ENCODE assay signal across 1 cellular context in the genomic region with DNA sequence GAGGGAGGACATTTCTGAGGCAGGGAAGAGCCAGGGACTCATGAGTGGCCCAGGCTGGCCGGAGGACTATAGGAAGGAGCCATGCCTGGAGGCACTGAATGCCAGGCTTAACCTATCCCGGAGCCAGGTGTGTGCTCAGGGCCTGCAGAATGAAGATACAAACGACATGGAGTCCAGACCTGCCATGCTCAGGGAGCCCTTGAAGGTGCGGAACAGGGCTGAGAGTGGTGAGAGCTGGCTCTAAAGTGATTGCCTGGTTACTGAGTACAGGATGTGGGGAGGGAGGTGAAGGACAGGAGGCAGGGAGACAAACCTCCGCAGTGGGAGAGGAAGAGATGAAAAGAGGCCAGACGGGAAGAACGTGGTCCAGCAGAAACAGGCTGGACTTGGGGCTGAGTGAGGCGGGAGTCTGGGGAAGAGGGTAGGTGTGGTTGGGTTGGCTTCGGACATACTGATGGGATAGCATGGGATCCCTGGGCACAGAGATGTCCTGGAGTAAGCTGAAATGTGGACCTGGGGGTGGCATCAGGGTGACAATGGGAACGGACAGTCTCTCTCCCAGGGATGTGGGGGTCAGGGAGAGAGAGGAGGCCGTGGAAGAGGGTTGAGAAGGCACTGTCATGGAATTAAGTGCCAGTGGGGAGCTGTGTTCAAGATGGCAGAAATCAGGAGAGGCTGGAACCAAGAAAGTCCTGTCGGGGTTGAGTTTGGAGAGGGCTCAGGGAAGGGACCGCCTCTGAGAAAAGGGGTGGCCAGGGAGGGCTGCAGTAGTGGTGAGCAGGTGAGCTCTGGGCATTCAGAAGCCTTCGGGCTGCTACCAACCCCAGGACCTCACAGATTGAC.
TF ChIP-seq lines count a peak whose summit lies in the region.

No MANE protein-coding gene starts in this region.

TF ChIP-seq in HepG2, 621 proteins besides CTCF, POLR2A, EP300 and RAD21 (continued from another document):
- TF ChIP-seq ZSCAN5A (CRISPR knock-in tag; IDR thresholded peaks at IDR 0.05; ENCODE audit: borderline replicate concordance) (no peak), ZFX (CRISPR knock-in tag; IDR thresholded peaks at IDR 0.05; ENCODE audit: low read depth) (peak; percentile 30; the same call in 1 of the 2 replicates), REPIN1 (CRISPR knock-in tag; IDR thresholded peaks at IDR 0.05; ENCODE audit: borderline replicate concordance, low read depth) (no peak), NFKBIZ (CRISPR knock-in tag; IDR thresholded peaks at IDR 0.05) (no peak), ETV6 (CRISPR knock-in tag; conservative IDR thresholded peaks at IDR 0.05) (no peak), TMF1 (CRISPR knock-in tag; IDR thresholded peaks at IDR 0.05; ENCODE audit: low read depth) (no peak), ZNF572 (CRISPR knock-in tag; IDR thresholded peaks at IDR 0.05) (0 out of 2 replicates have a peak, but pooled peaks have one; percentile 59), ZKSCAN5 (CRISPR knock-in tag; IDR thresholded peaks at IDR 0.05) (no peak), JDP2 (CRISPR knock-in tag; IDR thresholded peaks at IDR 0.05; ENCODE audit: borderline replicate concordance) (no peak), SOX13 (IDR thresholded peaks at IDR 0.05) (no peak), SOX13 (CRISPR knock-in tag; conservative IDR thresholded peaks at IDR 0.05 in 1 of 2, IDR thresholded peaks at IDR 0.05 in 1 of 2) (no peak), KAT2B (IDR thresholded peaks at IDR 0.05; ENCODE audit: borderline replicate concordance, low read depth, low read length) (no peak), ZNF576 (CRISPR knock-in tag; IDR thresholded peaks at IDR 0.05) (no peak), NCOA5 (CRISPR knock-in tag; IDR thresholded peaks at IDR 0.05) (no peak), ZNF441 (CRISPR knock-in tag; IDR thresholded peaks at IDR 0.05; ENCODE audit: borderline replicate concordance) (no peak), GABPA (IDR thresholded peaks at IDR 0.05; ENCODE audit: low read depth, low read length) (no peak), GABPA (CRISPR knock-in tag; IDR thresholded peaks at IDR 0.05; ENCODE audit: low read depth) (no peak), SP2 (CRISPR knock-in tag; IDR thresholded peaks at IDR 0.05) (0 out of 2 replicates have a peak, but pooled peaks have one; percentile 33), MYC (CRISPR knock-in tag; IDR thresholded peaks at IDR 0.05; ENCODE audit: borderline replicate concordance) (no peak), ZNF614 (CRISPR knock-in tag; IDR thresholded peaks at IDR 0.05; ENCODE audit: borderline replicate concordance) (no peak), ZNF780A (CRISPR knock-in tag; IDR thresholded peaks at IDR 0.05) (0 out of 2 replicates have a peak, but pooled peaks have one; percentile 11), ZNF331 (CRISPR knock-in tag; IDR thresholded peaks at IDR 0.05) (no peak)
- TF ChIP-seq, protein P1, sequence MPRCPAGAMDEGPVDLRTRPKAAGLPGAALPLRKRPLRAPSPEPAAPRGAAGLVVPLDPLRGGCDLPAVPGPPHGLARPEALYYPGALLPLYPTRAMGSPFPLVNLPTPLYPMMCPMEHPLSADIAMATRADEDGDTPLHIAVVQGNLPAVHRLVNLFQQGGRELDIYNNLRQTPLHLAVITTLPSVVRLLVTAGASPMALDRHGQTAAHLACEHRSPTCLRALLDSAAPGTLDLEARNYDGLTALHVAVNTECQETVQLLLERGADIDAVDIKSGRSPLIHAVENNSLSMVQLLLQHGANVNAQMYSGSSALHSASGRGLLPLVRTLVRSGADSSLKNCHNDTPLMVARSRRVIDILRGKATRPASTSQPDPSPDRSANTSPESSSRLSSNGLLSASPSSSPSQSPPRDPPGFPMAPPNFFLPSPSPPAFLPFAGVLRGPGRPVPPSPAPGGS (CRISPR knock-in tag; IDR thresholded peaks at IDR 0.05) = peak; percentile 3; the same call in 1 of the 2 replicates
- TF ChIP-seq, protein P2, sequence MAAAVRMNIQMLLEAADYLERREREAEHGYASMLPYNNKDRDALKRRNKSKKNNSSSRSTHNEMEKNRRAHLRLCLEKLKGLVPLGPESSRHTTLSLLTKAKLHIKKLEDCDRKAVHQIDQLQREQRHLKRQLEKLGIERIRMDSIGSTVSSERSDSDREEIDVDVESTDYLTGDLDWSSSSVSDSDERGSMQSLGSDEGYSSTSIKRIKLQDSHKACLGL (CRISPR knock-in tag; IDR thresholded peaks at IDR 0.05) = no peak
- TF ChIP-seq, protein P3, sequence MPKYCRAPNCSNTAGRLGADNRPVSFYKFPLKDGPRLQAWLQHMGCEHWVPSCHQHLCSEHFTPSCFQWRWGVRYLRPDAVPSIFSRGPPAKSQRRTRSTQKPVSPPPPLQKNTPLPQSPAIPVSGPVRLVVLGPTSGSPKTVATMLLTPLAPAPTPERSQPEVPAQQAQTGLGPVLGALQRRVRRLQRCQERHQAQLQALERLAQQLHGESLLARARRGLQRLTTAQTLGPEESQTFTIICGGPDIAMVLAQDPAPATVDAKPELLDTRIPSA (CRISPR knock-in tag; IDR thresholded peaks at IDR 0.05; ENCODE audit: borderline replicate concordance) = 0 out of 2 replicates have a peak, but pooled peaks have one; percentile 44
- TF ChIP-seq, protein P4, sequence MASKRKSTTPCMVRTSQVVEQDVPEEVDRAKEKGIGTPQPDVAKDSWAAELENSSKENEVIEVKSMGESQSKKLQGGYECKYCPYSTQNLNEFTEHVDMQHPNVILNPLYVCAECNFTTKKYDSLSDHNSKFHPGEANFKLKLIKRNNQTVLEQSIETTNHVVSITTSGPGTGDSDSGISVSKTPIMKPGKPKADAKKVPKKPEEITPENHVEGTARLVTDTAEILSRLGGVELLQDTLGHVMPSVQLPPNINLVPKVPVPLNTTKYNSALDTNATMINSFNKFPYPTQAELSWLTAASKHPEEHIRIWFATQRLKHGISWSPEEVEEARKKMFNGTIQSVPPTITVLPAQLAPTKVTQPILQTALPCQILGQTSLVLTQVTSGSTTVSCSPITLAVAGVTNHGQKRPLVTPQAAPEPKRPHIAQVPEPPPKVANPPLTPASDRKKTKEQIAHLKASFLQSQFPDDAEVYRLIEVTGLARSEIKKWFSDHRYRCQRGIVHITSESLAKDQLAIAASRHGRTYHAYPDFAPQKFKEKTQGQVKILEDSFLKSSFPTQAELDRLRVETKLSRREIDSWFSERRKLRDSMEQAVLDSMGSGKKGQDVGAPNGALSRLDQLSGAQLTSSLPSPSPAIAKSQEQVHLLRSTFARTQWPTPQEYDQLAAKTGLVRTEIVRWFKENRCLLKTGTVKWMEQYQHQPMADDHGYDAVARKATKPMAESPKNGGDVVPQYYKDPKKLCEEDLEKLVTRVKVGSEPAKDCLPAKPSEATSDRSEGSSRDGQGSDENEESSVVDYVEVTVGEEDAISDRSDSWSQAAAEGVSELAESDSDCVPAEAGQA (IDR thresholded peaks at IDR 0.05; ENCODE audit: low read depth) = no peak
- TF ChIP-seq, protein P4 (CRISPR knock-in tag; IDR thresholded peaks at IDR 0.05; ENCODE audit: borderline replicate concordance) = no peak
- TF ChIP-seq, protein P5, sequence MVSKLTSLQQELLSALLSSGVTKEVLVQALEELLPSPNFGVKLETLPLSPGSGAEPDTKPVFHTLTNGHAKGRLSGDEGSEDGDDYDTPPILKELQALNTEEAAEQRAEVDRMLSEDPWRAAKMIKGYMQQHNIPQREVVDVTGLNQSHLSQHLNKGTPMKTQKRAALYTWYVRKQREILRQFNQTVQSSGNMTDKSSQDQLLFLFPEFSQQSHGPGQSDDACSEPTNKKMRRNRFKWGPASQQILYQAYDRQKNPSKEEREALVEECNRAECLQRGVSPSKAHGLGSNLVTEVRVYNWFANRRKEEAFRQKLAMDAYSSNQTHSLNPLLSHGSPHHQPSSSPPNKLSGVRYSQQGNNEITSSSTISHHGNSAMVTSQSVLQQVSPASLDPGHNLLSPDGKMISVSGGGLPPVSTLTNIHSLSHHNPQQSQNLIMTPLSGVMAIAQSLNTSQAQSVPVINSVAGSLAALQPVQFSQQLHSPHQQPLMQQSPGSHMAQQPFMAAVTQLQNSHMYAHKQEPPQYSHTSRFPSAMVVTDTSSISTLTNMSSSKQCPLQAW (CRISPR knock-in tag; IDR thresholded peaks at IDR 0.05) = peak; percentile 48; the same call in 1 of the 2 replicates
